21 cellular contexts compared by ENCODE assay signal in genomic region chr14:81366884-81367283, GRCh38. TPM values are rescaled to one million over a fixed set of nuclear protein-coding genes. Genes with fewer than 3 reads are reported as not detected.
"Had no signal": no experiment of that assay in that cellular context is flagged by ENCODE, and none has a peak within 500 bp of the region (broad histone marks: within the 10 kb centered on the region; RNA-seq: fewer than 3 reads in every experiment).

No MANE protein-coding gene starts in this region.

- DNase-seq: heart right ventricle; islet precursor cell; left ventricle myocardium inferior; lower lobe of right lung; pancreas; right cardiac atrium; stimulated activated CD4-positive, alpha-beta T cell treated with anti-CD3 and anti-CD28 coated beads, Interleukin-2, amount 100 ng/mL, for 48 hours; stimulated activated naive CD8-positive, alpha-beta T cell treated with anti-CD3 and anti-CD28 coated beads, Interleukin-15, Interleukin-2, amounts not matched to agents 100 U/mL and 50 U/mL, for 24 hours; tibial artery; upper lobe of left lung; uterus had no signal

- H3K4me1 ChIP-seq: lower lobe of right lung, pancreas, tibial artery, upper lobe of left lung, uterus had no signal

- H3K36me3 Mint-ChIP-seq: memory B cell; mesothelial cell of epicardium; natural killer cell treated with Interleukin-12 subunit alpha and Interleukin-12 subunit beta and Interleukin-15 and Interleukin-18, amount 100 ng/mL, for 72 hours had no signal

- H3K4me3 Mint-ChIP-seq: dendritic cell treated with granulocyte-macrophage colony-stimulating factor and Interleukin-4, amounts not matched to agents 40 ng/mL and 50 ng/mL, for 4 days; memory B cell; mesothelial cell of epicardium; natural killer cell treated with Interleukin-12 subunit alpha and Interleukin-12 subunit beta and Interleukin-15 and Interleukin-18, amount 100 ng/mL, for 72 hours; neural progenitor cell had no signal

- H3K27ac Mint-ChIP-seq: dendritic cell treated with granulocyte-macrophage colony-stimulating factor and Interleukin-4, amounts not matched to agents 40 ng/mL and 50 ng/mL, for 4 days; memory B cell; natural killer cell treated with Interleukin-12 subunit alpha and Interleukin-12 subunit beta and Interleukin-15 and Interleukin-18, amount 100 ng/mL, for 72 hours; progenitor cell of endocrine pancreas had no signal

- H3K4me1 Mint-ChIP-seq: memory B cell had no signal

- H3K9me3 Mint-ChIP-seq: dendritic cell treated with granulocyte-macrophage colony-stimulating factor and Interleukin-4, amounts not matched to agents 40 ng/mL and 50 ng/mL, for 4 days; memory B cell; mesothelial cell of epicardium; natural killer cell treated with Interleukin-12 subunit alpha and Interleukin-12 subunit beta and Interleukin-15 and Interleukin-18, amount 100 ng/mL, for 72 hours; neural progenitor cell had no signal

- H3K4me3 ChIP-seq: gastrocnemius medialis, heart right ventricle, left ventricle myocardium inferior, lower lobe of right lung, neural progenitor cell, pancreas, smooth muscle cell, suprapubic skin, tibial artery, upper lobe of left lung, uterus had no signal

- H3K9ac ChIP-seq: neural progenitor cell had no signal

- H3K27ac ChIP-seq: heart right ventricle, left ventricle myocardium inferior, lower lobe of right lung, pancreas, suprapubic skin, tibial artery, upper lobe of left lung, uterus had no signal

- H3K9me3 ChIP-seq: gastrocnemius medialis, heart right ventricle, left ventricle myocardium inferior, lower lobe of right lung, pancreas, suprapubic skin, tibial artery, upper lobe of left lung, uterus had no signal

- H3K36me3 ChIP-seq: left ventricle myocardium inferior, lower lobe of right lung, neural progenitor cell, pancreas, tibial artery, upper lobe of left lung, uterus had no signal

- ATAC-seq: heart right ventricle; natural killer cell treated with Interleukin-12 subunit alpha and Interleukin-12 subunit beta and Interleukin-15 and Interleukin-18, amount 100 ng/mL, for 72 hours; stimulated activated naive CD8-positive, alpha-beta T cell treated with anti-CD3 and anti-CD28 coated beads, Interleukin-15, Interleukin-2, amounts not matched to agents 100 U/mL and 50 U/mL, for 24 hours had no signal

- H3K27me3 ChIP-seq: gastrocnemius medialis, neural progenitor cell, pancreas, suprapubic skin, tibial artery, upper lobe of left lung, uterus had no signal

- H3K27me3 Mint-ChIP-seq: memory B cell; natural killer cell treated with Interleukin-12 subunit alpha and Interleukin-12 subunit beta and Interleukin-15 and Interleukin-18, amount 100 ng/mL, for 72 hours; progenitor cell of endocrine pancreas had no signal

RNA-seq across cellular contexts. Expression of gene STON2, which starts 33.2 kb away (rescaled TPM):
- total RNA-seq: fibroblast of villous mesenchyme had no signal
